Comparison of ENCODE assay signal across 8 cellular contexts in genomic region chr3:149971403-149972075, GRCh38. TPM values are rescaled to one million over a fixed set of nuclear protein-coding genes. Genes with fewer than 3 reads are reported as not detected.
A peak's percentile ranks its signal among the peaks of the same experiment; 100 is the strongest.
DNase-seq lines count a peak whose midpoint lies in the region; ATAC-seq and TF ChIP-seq lines count a peak whose summit lies in the region.

No MANE protein-coding gene starts in this region.

- TF ChIP-seq CTCF in liver (IDR thresholded peaks at IDR 0.05; ENCODE audit: low read depth, low read length, missing input control) = no peak

- H3K27ac ChIP-seq in duodenal mucosa (ENCODE audit: low read depth, low read length) (no peak overlapping the region), liver (ENCODE audit: low read depth in 1 of 2, low read length in 2 of 2) (peak overlapping the region; percentile 25 to 50)

- peaks cover 6 to 12% of the 10 kb centered on the region in 2 donors for H3K27me3 ChIP-seq in duodenal mucosa (ENCODE audit: control insufficient read depth in 1 of 2, insufficient read depth in 2 of 2, low read length in 2 of 2)
- no peaks in the 10 kb centered on the region for H3K27me3 ChIP-seq in liver (ENCODE audit: control insufficient read depth in 4 of 4, insufficient read depth in 4 of 4, low read length in 3 of 4)

- H3K9ac ChIP-seq in duodenal mucosa (ENCODE audit: low read depth in 1 of 2, low read length in 2 of 2) (peak overlapping the region; percentile 10), liver (ENCODE audit: low read depth in 1 of 2, low read length in 2 of 2) (no peak overlapping the region)

- H3K36me3 ChIP-seq in duodenal mucosa (ENCODE audit: control insufficient read depth in 1 of 2, insufficient read depth in 2 of 2, low read length in 2 of 2) (no peaks in the 10 kb centered on the region), liver (ENCODE audit: control insufficient read depth in 4 of 4, insufficient read depth in 3 of 4, low read depth in 1 of 4, low read length in 3 of 4) (no peaks in the 10 kb centered on the region)

- DNase-seq in DMS153 treated with DMSO at 0.1 percent for 48 hours (lab: John Stamatoyannopoulos, UW; ENCODE audit: unreplicated experiment) (peak; percentile 56), NCI-H2107 treated with DMSO at 0.1 percent for 48 hours (lab: John Stamatoyannopoulos, UW; ENCODE audit: unreplicated experiment) (peak; percentile 85)
- DNase-seq in activated CD4-positive, alpha-beta T cell treated with anti-CD3 and anti-CD28 coated beads, Interleukin-2, amount 50 U/mL, for 24 hours (ENCODE audit: low read depth in 1 of 2, low spot score in 1 of 2) = peak; percentile 7 to 12
- peak; percentile 21 to 27 for DNase-seq in stimulated activated CD4-positive, alpha-beta T cell treated with anti-CD3 and anti-CD28 coated beads, Interleukin-4, amount 100 ng/mL, for 48 hours (ENCODE audit: low read depth in 2 of 2)

- WGBS in liver = 1% methylated on average over 42 of the region's 42 CpGs

- ATAC-seq in HG02571 (IDR thresholded peaks at IDR 0.05; ENCODE audit: unreplicated experiment) (peak; percentile 19), GM21528 (IDR thresholded peaks at IDR 0.05; ENCODE audit: low FRiP score, unreplicated experiment) (no peak)

- H3K9me3 ChIP-seq in duodenal mucosa (ENCODE audit: control insufficient read depth in 1 of 2, low read length in 2 of 2) (no peaks in the 10 kb centered on the region), liver (ENCODE audit: control insufficient read depth in 4 of 4, low read length in 3 of 4) (no peaks in the 10 kb centered on the region)

- H3K4me1 ChIP-seq in duodenal mucosa (ENCODE audit: control insufficient read depth in 1 of 2, insufficient read depth in 2 of 2, low read length in 2 of 2) (peaks cover 4 to 7% of the 10 kb centered on the region in 2 donors), liver (ENCODE audit: control insufficient read depth in 4 of 4, insufficient read depth in 4 of 4, low read length in 3 of 4) (peaks cover 3 to 21% (median 6%) of the 10 kb centered on the region in 4 donors)

- H3K4me3 ChIP-seq in duodenal mucosa (ENCODE audit: low read depth in 1 of 2, low read length in 2 of 2) (peak overlapping the region; percentile 71 to 76), liver (ENCODE audit: low read depth in 1 of 3, low read length in 3 of 3) (peak overlapping the region; percentile 47 to 99 (median 86))

- TF ChIP-seq RAD21 in liver (IDR thresholded peaks at IDR 0.05) = no peak

TF ChIP-seq in liver, 16 proteins besides CTCF, POLR2A, EP300 and RAD21:
- TF ChIP-seq RXRA (IDR thresholded peaks at IDR 0.05) = no peak
- no peak for TF ChIP-seq HNF4A (conservative IDR thresholded peaks at IDR 0.05)
- no peak for TF ChIP-seq REST (IDR thresholded peaks at IDR 0.05)
- TF ChIP-seq FOXA2 (IDR thresholded peaks at IDR 0.05) = no peak
- TF ChIP-seq EGR1 (IDR thresholded peaks at IDR 0.05; ENCODE audit: low read depth in 2 of 2) = no peak
- no peak for TF ChIP-seq FOXA1 (IDR thresholded peaks at IDR 0.05)
- TF ChIP-seq YY1 (IDR thresholded peaks at IDR 0.05) = no peak
- TF ChIP-seq TAF1 (conservative IDR thresholded peaks at IDR 0.05) = no peak
- no peak for TF ChIP-seq NR2F2 (IDR thresholded peaks at IDR 0.05)

RNA-seq across cellular contexts. Expression of gene PFN2, which starts 0.8 kb away (rescaled TPM):
- total RNA-seq in liver = 10 to 100 TPM in 1 of 2 donors, 1 to 10 TPM in 1; 8.2 to 15.1 TPM
- polyA plus RNA-seq in liver = 10 to 100 TPM in 1 of 2 donors, 1 to 10 TPM in 1; 8.6 to 11.9 TPM

Comparison
In these comparisons a context has a peak if more than half of its experiments do, and no peak if none do; other contexts are left out.
1. DNase-seq: peak in every context shown above with its lines; median percentile 85 in NCI-H2107 treated with DMSO at 0.1 percent for 48 hours; 56 in DMS153 treated with DMSO at 0.1 percent for 48 hours; 24 in stimulated activated CD4-positive, alpha-beta T cell treated with anti-CD3 and anti-CD28 coated beads, Interleukin-4, amount 100 ng/mL, for 48 hours; 10 in activated CD4-positive, alpha-beta T cell treated with anti-CD3 and anti-CD28 coated beads, Interleukin-2, amount 50 U/mL, for 24 hours.
2. H3K9ac ChIP-seq: peak in duodenal mucosa (2 of 2); none in liver (0 of 2).